Comparison of ENCODE assay signal across 8 cellular contexts in genomic region chr18:75173125-75173432, GRCh38. TPM values are rescaled to one million over a fixed set of nuclear protein-coding genes. Genes with fewer than 3 reads are reported as not detected.
DNase-seq lines count a peak whose midpoint lies in the region; ATAC-seq and TF ChIP-seq lines count a peak whose summit lies in the region.

No MANE protein-coding gene starts in this region.

- H3K27me3 Mint-ChIP-seq in endodermal cell (ENCODE audit: insufficient read depth) (peaks cover 4% of the 10 kb centered on the region), mesothelial cell of epicardium (ENCODE audit: low read depth) (peaks cover 3% of the 10 kb centered on the region)

- H3K36me3 ChIP-seq in endodermal cell (ENCODE audit: control insufficient read depth, insufficient read depth, low read length): no peaks in the 10 kb centered on the region
- H3K36me3 ChIP-seq in effector memory CD4-positive, alpha-beta T cell (ENCODE audit: control insufficient read depth, insufficient read depth, low read length): no peaks in the 10 kb centered on the region
- no peaks in the 10 kb centered on the region for H3K36me3 ChIP-seq in testis (ENCODE audit: low read depth, missing control alignments)

- H3K4me1 ChIP-seq in endodermal cell (ENCODE audit: control insufficient read depth, insufficient read depth, low read length) (no peaks in the 10 kb centered on the region), testis (no peaks in the 10 kb centered on the region)
- no peaks in the 10 kb centered on the region for H3K4me1 ChIP-seq in effector memory CD4-positive, alpha-beta T cell (ENCODE audit: control insufficient read depth, insufficient read depth, low read length, poor library complexity, severe bottlenecking)

- H3K9me3 ChIP-seq in endodermal cell (ENCODE audit: control insufficient read depth, low read length): no peaks in the 10 kb centered on the region
- H3K9me3 ChIP-seq in effector memory CD4-positive, alpha-beta T cell (ENCODE audit: control insufficient read depth, low read length): no peaks in the 10 kb centered on the region
- H3K9me3 ChIP-seq in testis: no peaks in the 10 kb centered on the region

- no peak overlapping the region for H3K27ac ChIP-seq in endodermal cell (ENCODE audit: low read depth, low read length)
- H3K27ac ChIP-seq in effector memory CD4-positive, alpha-beta T cell (ENCODE audit: insufficient read depth, low read length, poor library complexity, severe bottlenecking): no peak overlapping the region
- H3K27ac ChIP-seq in testis: no peak overlapping the region

- TF ChIP-seq CTCF in GM12875 (IDR thresholded peaks at IDR 0.05; ENCODE audit: borderline replicate concordance, insufficient read depth, low read depth, low read length) (peak; percentile 41; the same call in 1 of the 2 replicates), endodermal cell (conservative IDR thresholded peaks at IDR 0.05) (peak; percentile 42), mesothelial cell of epicardium (IDR thresholded peaks at IDR 0.05; ENCODE audit: unreplicated experiment) (no peak), testis (IDR thresholded peaks at IDR 0.05) (no peak)

- ATAC-seq in GM21619 (IDR thresholded peaks at IDR 0.05; ENCODE audit: unreplicated experiment): peak; percentile 98

- WGBS in endodermal cell (ENCODE audit: insufficient coverage in 1 of 2, insufficient read length in 1 of 2), 2 experiments: 50 to 73% methylated on average over 2 to 5 of the region's 5 CpGs
- 67% methylated on average over 5 of the region's 5 CpGs for WGBS in testis, 2 donors

- H3K27me3 ChIP-seq in endodermal cell (ENCODE audit: control insufficient read depth, insufficient read depth, low read length, poor library complexity, severe bottlenecking) (no peaks in the 10 kb centered on the region), testis (no peaks in the 10 kb centered on the region)
- H3K27me3 ChIP-seq in effector memory CD4-positive, alpha-beta T cell (replicated peaks; ENCODE audit: control insufficient read depth, insufficient read depth, low read length, poor library complexity, severe bottlenecking): no peaks in the 10 kb centered on the region

- H3K27ac Mint-ChIP-seq in endodermal cell: no peak overlapping the region
- no peak overlapping the region for H3K27ac Mint-ChIP-seq in mesothelial cell of epicardium

- no peak for TF ChIP-seq POLR2A in testis (IDR thresholded peaks at IDR 0.05)

- DNase-seq in HT1080 (ENCODE audit: low read depth) (peak; percentile 59), endodermal cell (peak; percentile 45), mesothelial cell of epicardium (ENCODE audit: low spot score in 2 of 2, unreplicated experiment in 2 of 2) (no peak), KG1 (lab: John Stamatoyannopoulos, UW) (no peak), testis (no peak)
- DNase-seq in effector memory CD4-positive, alpha-beta T cell: no peak

- peaks cover 9% of the 10 kb centered on the region for H3K4me1 Mint-ChIP-seq in endodermal cell
- H3K4me1 Mint-ChIP-seq in mesothelial cell of epicardium: peaks cover 4% of the 10 kb centered on the region

- H3K4me3 ChIP-seq in GM12875 (ENCODE audit: low read depth, low read length) (no peak overlapping the region), endodermal cell (ENCODE audit: low read length) (no peak overlapping the region), testis (no peak overlapping the region)
- H3K4me3 ChIP-seq in effector memory CD4-positive, alpha-beta T cell (ENCODE audit: insufficient read depth, low read depth, low read length, poor library complexity, severe bottlenecking): no peak overlapping the region

- H3K4me3 Mint-ChIP-seq in endodermal cell (no peak overlapping the region), mesothelial cell of epicardium (no peak overlapping the region)

- H3K9me3 Mint-ChIP-seq in endodermal cell (no peaks in the 10 kb centered on the region), mesothelial cell of epicardium (no peaks in the 10 kb centered on the region)

- intact Hi-C loops in testis (cut with DNase I; ENCODE audit: low total_unique reads): no loop called here

- H3K36me3 Mint-ChIP-seq in endodermal cell (ENCODE audit: low read depth) (no peaks in the 10 kb centered on the region), mesothelial cell of epicardium (no peaks in the 10 kb centered on the region)

- H3K9ac ChIP-seq in endodermal cell (ENCODE audit: extremely low read depth, low read length, poor library complexity, severe bottlenecking): no peak overlapping the region

RNA-seq across cellular contexts. Expression of gene PTGR3, which starts 35.9 kb away (rescaled TPM):
- 20.3 and 24.0 TPM in 2 replicates for total RNA-seq in HT1080 (2014; rRNA removed; shearing (Covaris generic))
- 35.6 and 43.9 TPM in 2 replicates for polyA plus RNA-seq in HT1080 (2015; cell fraction: cytosol; rRNA removed)
- 29.7 and 33.4 TPM in 2 replicates for polyA plus RNA-seq in HT1080 (2015; cell fraction: nucleus; rRNA removed)
- total RNA-seq in endodermal cell (10 to 100 TPM; 12.2 to 13.3 TPM), mesothelial cell of epicardium (47.0 to 52.6 TPM (median 52.1 TPM) in 3 replicates), testis (10 to 100 TPM; 13.9 to 27.9 TPM)
- 18.3 TPM for polyA plus RNA-seq in endodermal cell (2013, experiment 1 of 2)
- 14.7 TPM for polyA plus RNA-seq in endodermal cell (2013, experiment 2 of 2)
- polyA plus RNA-seq in testis (ENCODE audit: insufficient read depth, low read depth, low replicate concordance): 15.7 TPM

RNA-seq across cellular contexts. Expression of gene TSHZ1, which starts 37.5 kb away (rescaled TPM):
- 9.4 and 11.8 TPM in 2 replicates for total RNA-seq in HT1080 (2014; rRNA removed; shearing (Covaris generic))
- 8.7 and 10.3 TPM in 2 replicates for polyA plus RNA-seq in HT1080 (2015; cell fraction: cytosol; rRNA removed)
- polyA plus RNA-seq in HT1080 (2015; cell fraction: nucleus; rRNA removed): 5.9 and 8.1 TPM in 2 replicates
- 1 to 10 TPM; 1.1 to 1.7 TPM for total RNA-seq in endodermal cell
- polyA plus RNA-seq in endodermal cell (2013, experiment 1 of 2): 15.0 TPM
- polyA plus RNA-seq in endodermal cell (2013, experiment 2 of 2): 14.4 TPM
- 48.6 to 50.6 TPM (median 50.0 TPM) in 3 replicates for total RNA-seq in mesothelial cell of epicardium
- 10 to 100 TPM; 18.4 to 36.2 TPM for total RNA-seq in testis
- polyA plus RNA-seq in testis (ENCODE audit: insufficient read depth, low read depth, low replicate concordance): 12.8 TPM

Comparison
In these comparisons a context has a peak if more than half of its experiments do, and no peak if none do; other contexts are left out.
1. CTCF ChIP-seq: peak in GM12875 (single experiment) and endodermal cell (single experiment); none in mesothelial cell of epicardium (single experiment) and testis (0 of 3).
2. DNase-seq: peak in HT1080 (single experiment) and endodermal cell (single experiment); none in mesothelial cell of epicardium (0 of 2), effector memory CD4-positive, alpha-beta T cell (0 of 3), KG1 (single experiment) and testis (single experiment).